Comparison of ENCODE assay signal across 20 cellular contexts in the genomic region with DNA sequence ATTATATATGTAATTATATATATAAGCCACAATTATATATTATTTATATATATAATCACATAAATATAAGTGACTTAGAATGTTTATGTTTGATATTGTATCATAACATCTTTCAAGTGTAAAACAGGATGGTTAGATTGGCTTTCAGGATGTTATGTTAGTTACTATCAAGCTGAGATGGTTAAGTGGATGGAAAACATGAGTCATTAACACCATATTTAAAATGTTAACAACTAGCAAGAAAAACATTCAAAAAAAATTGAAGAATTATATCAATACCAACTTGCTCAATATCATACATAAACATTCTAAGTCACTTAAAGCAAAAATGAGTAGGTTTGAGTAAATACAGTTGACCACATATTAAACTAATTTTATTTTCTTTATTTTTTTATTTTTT. TPM values are rescaled to one million over a fixed set of nuclear protein-coding genes. Genes with fewer than 3 reads are reported as not detected.
DNase-seq lines count a peak whose midpoint lies in the region; ATAC-seq, FAIRE-seq and TF ChIP-seq lines count a peak whose summit lies in the region.
"Had no signal": no experiment of that assay in that cellular context is flagged by ENCODE, and none has a peak within 500 bp of the region (broad histone marks: within the 10 kb centered on the region; RNA-seq: fewer than 3 reads in every experiment).

No MANE protein-coding gene starts in this region.

- H3K4me1 ChIP-seq in right atrium auricular region = no peaks in the 10 kb centered on the region
- H3K4me1 ChIP-seq: esophagus squamous epithelium, tibial artery had no signal

- H3K4me3 ChIP-seq in bronchial epithelial cell (ENCODE audit: low read depth, low read length) (no peak overlapping the region), foreskin fibroblast (ENCODE audit: low read depth in 1 of 2, low read length in 2 of 2) (no peak overlapping the region), right atrium auricular region (no peak overlapping the region)
- H3K4me3 ChIP-seq: A549, esophagus squamous epithelium, tibial artery had no signal

- H3K36me3 ChIP-seq in bronchial epithelial cell (ENCODE audit: control insufficient read depth, insufficient read depth, low read length) (no peaks in the 10 kb centered on the region), right atrium auricular region (no peaks in the 10 kb centered on the region)
- H3K36me3 ChIP-seq: esophagus squamous epithelium, tibial artery had no signal

- DNase-seq in M059J (ENCODE audit: low read depth) (peak; percentile 50), bronchial epithelial cell (ENCODE audit: low read depth) (peak; percentile 49), foreskin fibroblast (peak; percentile 21 to 23), GM19240 (ENCODE audit: insufficient read length, low spot score) (no peak), HuH-7 (ENCODE audit: low spot score) (no peak), right atrium auricular region (ENCODE audit: low spot score) (no peak)
- DNase-seq: activated CD4-positive, alpha-beta T cell treated with anti-CD3 and anti-CD28 coated beads, Interleukin-2, amount 50 U/mL, for 48 hours; activated naive CD4-positive, alpha-beta T cell treated with anti-CD3 and anti-CD28 coated beads, Interleukin-2, amount 50 U/mL, for 16 hours; activated T-cell treated with anti-CD3 and anti-CD28 coated beads, Interleukin-2, amount 50 U/mL, for 1 hour; DMS 273 treated with DMSO at 0.1 percent for 48 hours; esophagus squamous epithelium; NCI-H1694; NCI-H345; stimulated activated CD4-positive, alpha-beta T cell treated with anti-CD3 and anti-CD28 coated beads, Interleukin-12 subunit alpha, Interleukin-12 subunit beta, amount 100 ng/mL, for 4 hours; tibial artery had no signal

- FAIRE-seq in A204.1 (lab: Jason Lieb, UNC) (peak; percentile 54), bronchial epithelial cell (lab: Jason Lieb, UNC) (no peak)
- FAIRE-seq: A549, TTC549 had no signal

- no peak for TF ChIP-seq CTCF in bronchial epithelial cell (IDR thresholded peaks at IDR 0.05; ENCODE audit: insufficient read depth, low read length, severe bottlenecking)
- TF ChIP-seq CTCF in foreskin fibroblast (IDR thresholded peaks at IDR 0.05; ENCODE audit: low read depth, low read length) = no peak
- no peak for TF ChIP-seq CTCF in right atrium auricular region (IDR thresholded peaks at IDR 0.05)

- no peaks in the 10 kb centered on the region for H3K9me3 ChIP-seq in right atrium auricular region
- H3K9me3 ChIP-seq: A549, esophagus squamous epithelium, tibial artery had no signal

- no peak for ATAC-seq in HG02938 (IDR thresholded peaks at IDR 0.05; ENCODE audit: unreplicated experiment)

- H3K27me3 ChIP-seq in bronchial epithelial cell (ENCODE audit: control insufficient read depth, insufficient read depth, low read length) (no peaks in the 10 kb centered on the region), right atrium auricular region (no peaks in the 10 kb centered on the region)
- H3K27me3 ChIP-seq: esophagus squamous epithelium, tibial artery had no signal

- no peak overlapping the region for H3K27ac ChIP-seq in right atrium auricular region
- H3K27ac ChIP-seq: esophagus squamous epithelium, tibial artery had no signal

RNA-seq across cellular contexts. Expression of a gene that starts 21.8 kb away (rescaled TPM):
- total RNA-seq in M059J (2014; rRNA removed; shearing (Covaris generic)) = 13.8 and 15.7 TPM in 2 replicates
- total RNA-seq in bronchial epithelial cell = 65.5 and 72.7 TPM in 2 replicates
- total RNA-seq in right atrium auricular region = 1 to 10 TPM in 1 of 2 donors, under 1 TPM in 1; 0.11 to 1.1 TPM
- total RNA-seq: dermis microvascular lymphatic vessel endothelial cell had no signal

Comparison
In these comparisons a context has a peak if more than half of its experiments do, and no peak if none do; other contexts are left out.
1. DNase-seq: peak in M059J (single experiment), bronchial epithelial cell (single experiment) and foreskin fibroblast (2 of 2); none in GM19240 (single experiment), HuH-7 (single experiment) and right atrium auricular region (single experiment).